12 cellular contexts compared by ENCODE assay signal in genomic region chr1:94326329-94326728, GRCh38.
DNase-seq lines count a peak whose midpoint lies in the region; ATAC-seq, FAIRE-seq and TF ChIP-seq lines count a peak whose summit lies in the region.
"Had no signal": no experiment of that assay in that cellular context is flagged by ENCODE, and none has a peak within 500 bp of the region (broad histone marks: within the 10 kb centered on the region; RNA-seq: fewer than 3 reads in every experiment).

No MANE protein-coding gene starts in this region.

- H3K9me3 Mint-ChIP-seq in endodermal cell: no peaks in the 10 kb centered on the region
- no peaks in the 10 kb centered on the region for H3K9me3 Mint-ChIP-seq in nephron progenitor cell

- ATAC-seq in A549 (peak in 1 of 2 experiments; percentile 4; a peak in 1 of 6 replicates), HG03045 (IDR thresholded peaks at IDR 0.05; ENCODE audit: unreplicated experiment) (no peak)

- no peak overlapping the region for H3K4me3 ChIP-seq in A549
- peak overlapping the region; percentile 73 for H3K4me3 ChIP-seq in endodermal cell (ENCODE audit: low read length)

- no peaks in the 10 kb centered on the region for H3K36me3 ChIP-seq in endodermal cell (ENCODE audit: control insufficient read depth, insufficient read depth, low read length)
- H3K36me3 ChIP-seq: neutrophil had no signal

- H3K27ac ChIP-seq in A549: peak overlapping the region; percentile 78 to 89
- no peak overlapping the region for H3K27ac ChIP-seq in endodermal cell (ENCODE audit: low read depth, low read length)
- H3K27ac ChIP-seq: neutrophil had no signal

- H3K27ac Mint-ChIP-seq in endodermal cell (peak overlapping the region; percentile 81), nephron progenitor cell (no peak overlapping the region)
- H3K27ac Mint-ChIP-seq: B cell had no signal

- no peak for TF ChIP-seq EP300 in A549 (IDR thresholded peaks at IDR 0.05)

- TF ChIP-seq CTCF in A549 (IDR thresholded peaks at IDR 0.05): no peak
- no peak for TF ChIP-seq CTCF in endodermal cell (conservative IDR thresholded peaks at IDR 0.05)
- no peak for TF ChIP-seq CTCF in nephron progenitor cell (IDR thresholded peaks at IDR 0.05)
- no peak for TF ChIP-seq CTCF in GM10266 (IDR thresholded peaks at IDR 0.05; ENCODE audit: control insufficient read depth, insufficient read depth, low read depth, missing control alignments)

- DNase-seq in A549 (ENCODE audit: low read depth in 1 of 2, low spot score in 1 of 2): no peak
- DNase-seq in NCI-H226: peak; percentile 58
- peak; percentile 83 for DNase-seq in endodermal cell
- peak; percentile 6 for DNase-seq in nephron progenitor cell
- no peak for DNase-seq in GM10266 (ENCODE audit: extremely low spot score)
- DNase-seq in GF-D8 (lab: John Stamatoyannopoulos, UW): no peak
- no peak for DNase-seq in DMS153 (lab: John Stamatoyannopoulos, UW)
- DNase-seq: hypothalamus, OCI-M1 had no signal

- 5% methylated on average over 4 of the region's 4 CpGs for WGBS in A549 (ENCODE audit: missing lambda C conversion rate)
- WGBS in endodermal cell (ENCODE audit: insufficient coverage in 1 of 2, insufficient read length in 1 of 2), 2 experiments: 3% methylated on average over 4 of the region's 4 CpGs; no CpG with 5 or more reads in 1 of the 2 experiments

- no peak for FAIRE-seq in A549 (lab: Jason Lieb, UNC)

- TF ChIP-seq RAD21 in A549 (conservative IDR thresholded peaks at IDR 0.05 in 1 of 2, IDR thresholded peaks at IDR 0.05 in 1 of 2): no peak

- H3K4me1 Mint-ChIP-seq in endodermal cell (peaks cover 60% of the 10 kb centered on the region), nephron progenitor cell (peaks cover 68% of the 10 kb centered on the region)
- H3K4me1 Mint-ChIP-seq: B cell had no signal

- CTCF ChIA-PET in A549 (lab: Yijun Ruan, JAX): interaction anchor here (0.9 to 12.5 kb wide), 6 partner anchors 10 to 287 kb away, joined by 3 to 284 read pairs (median 12); no protein-coding TSS in a partner anchor

- H3K27me3 Mint-ChIP-seq in endodermal cell (ENCODE audit: insufficient read depth): no peaks in the 10 kb centered on the region
- no peaks in the 10 kb centered on the region for H3K27me3 Mint-ChIP-seq in nephron progenitor cell (ENCODE audit: low read depth, poor library complexity)

- H3K9me3 ChIP-seq in A549: no peaks in the 10 kb centered on the region
- H3K9me3 ChIP-seq in endodermal cell (ENCODE audit: control insufficient read depth, low read length): no peaks in the 10 kb centered on the region
- H3K9me3 ChIP-seq: neutrophil had no signal

- H3K4me2 ChIP-seq in A549: peak overlapping the region; percentile 72

- H3K4me3 Mint-ChIP-seq in endodermal cell (peak overlapping the region; percentile 3), nephron progenitor cell (peak overlapping the region; percentile 29)
- H3K4me3 Mint-ChIP-seq: B cell had no signal

- TF ChIP-seq POLR2A in A549 (IDR thresholded peaks at IDR 0.05; ENCODE audit: low read length): no peak

- H3K4me1 ChIP-seq in A549: peaks cover 76% of the 10 kb centered on the region
- H3K4me1 ChIP-seq in endodermal cell (ENCODE audit: control insufficient read depth, insufficient read depth, low read length): peaks cover 26% of the 10 kb centered on the region

- no peak overlapping the region for H3K9ac ChIP-seq in endodermal cell (ENCODE audit: extremely low read depth, low read length, poor library complexity, severe bottlenecking)

- H3K27me3 ChIP-seq in endodermal cell (ENCODE audit: control insufficient read depth, insufficient read depth, low read length, poor library complexity, severe bottlenecking): no peaks in the 10 kb centered on the region

- H3K36me3 Mint-ChIP-seq in endodermal cell (ENCODE audit: low read depth): no peaks in the 10 kb centered on the region
- no peaks in the 10 kb centered on the region for H3K36me3 Mint-ChIP-seq in nephron progenitor cell (ENCODE audit: low read depth)

- POLR2A ChIA-PET in A549 (lab: Yijun Ruan, JAX): interaction anchor here (1.5 to 1.9 kb wide), 2 partner anchors 79 to 89 kb away, joined by 9 to 18 read pairs; partner anchors contain the start of gene ARHGAP29

TF ChIP-seq in A549, 52 proteins besides CTCF, POLR2A, EP300 and RAD21:
- TF ChIP-seq, protein P1, sequence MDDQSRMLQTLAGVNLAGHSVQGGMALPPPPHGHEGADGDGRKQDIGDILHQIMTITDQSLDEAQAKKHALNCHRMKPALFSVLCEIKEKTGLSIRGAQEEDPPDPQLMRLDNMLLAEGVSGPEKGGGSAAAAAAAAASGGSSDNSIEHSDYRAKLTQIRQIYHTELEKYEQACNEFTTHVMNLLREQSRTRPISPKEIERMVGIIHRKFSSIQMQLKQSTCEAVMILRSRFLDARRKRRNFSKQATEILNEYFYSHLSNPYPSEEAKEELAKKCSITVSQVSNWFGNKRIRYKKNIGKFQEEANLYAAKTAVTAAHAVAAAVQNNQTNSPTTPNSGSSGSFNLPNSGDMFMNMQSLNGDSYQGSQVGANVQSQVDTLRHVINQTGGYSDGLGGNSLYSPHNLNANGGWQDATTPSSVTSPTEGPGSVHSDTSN (IDR thresholded peaks at IDR 0.05): no peak
- no peak for TF ChIP-seq ESRRA (IDR thresholded peaks at IDR 0.05; ENCODE audit: borderline replicate concordance, low read length)
- TF ChIP-seq TFCP2L1 (CRISPR knock-in tag; IDR thresholded peaks at IDR 0.05): no peak
- TF ChIP-seq ELK1 (IDR thresholded peaks at IDR 0.05; ENCODE audit: low read depth, low read length): no peak

Comparison
In these comparisons a context has a peak if more than half of its experiments do, and no peak if none do; other contexts are left out.
1. DNase-seq: peak in NCI-H226 (single experiment), endodermal cell (single experiment) and nephron progenitor cell (single experiment); none in A549 (0 of 2), GM10266 (single experiment), GF-D8 (single experiment) and DMS153 (single experiment).